ENCODE assay signal across 8 cellular contexts in genomic region chr15:74789171-74789627, GRCh38. TPM values are rescaled to one million over a fixed set of nuclear protein-coding genes. Genes with fewer than 3 reads are reported as not detected.
DNase-seq lines count a peak whose midpoint lies in the region; ATAC-seq and TF ChIP-seq lines count a peak whose summit lies in the region.

No MANE protein-coding gene starts in this region.

- H3K4me3 Mint-ChIP-seq in activated naive CD8-positive, alpha-beta T cell treated with anti-CD3 and anti-CD28 coated beads, Interleukin-2, amount 10 ng/mL, durations not matched to agents 7 days and 5 days, result peak overlapping the region; percentile 88

- H3K9me3 Mint-ChIP-seq in activated naive CD8-positive, alpha-beta T cell treated with anti-CD3 and anti-CD28 coated beads, Interleukin-2, amount 10 ng/mL, durations not matched to agents 7 days and 5 days, result no peaks in the 10 kb centered on the region

- H3K27ac ChIP-seq in C4-2B, result peak overlapping the region; percentile 4; the same call in 1 of the 2 replicates
- peak overlapping the region; percentile 91 for H3K27ac ChIP-seq in HL-60 (replicated peaks)

- H3K4me3 ChIP-seq in HL-60 (replicated peaks; ENCODE audit: insufficient read depth, low read length) (peak overlapping the region; percentile 43), mononuclear cell (ENCODE audit: low read length) (peak overlapping the region; percentile 47)

- ATAC-seq in activated naive CD8-positive, alpha-beta T cell treated with anti-CD3 and anti-CD28 coated beads, Interleukin-2, amount 10 ng/mL, durations not matched to agents 7 days and 5 days (ENCODE audit: low read depth), result no peak
- ATAC-seq in GM21529 (IDR thresholded peaks at IDR 0.05; ENCODE audit: unreplicated experiment), result no peak
- ATAC-seq in HG03521 (IDR thresholded peaks at IDR 0.05; ENCODE audit: unreplicated experiment), result no peak

- no peaks in the 10 kb centered on the region for H3K27me3 ChIP-seq in HL-60 (ENCODE audit: insufficient read depth, poor library complexity, severe bottlenecking)
- no peaks in the 10 kb centered on the region for H3K27me3 ChIP-seq in mononuclear cell (ENCODE audit: insufficient read depth, low read length)

- H3K27ac Mint-ChIP-seq in activated naive CD8-positive, alpha-beta T cell treated with anti-CD3 and anti-CD28 coated beads, Interleukin-2, amount 10 ng/mL, durations not matched to agents 7 days and 5 days, result peak overlapping the region; percentile 98

- no peaks in the 10 kb centered on the region for H3K9me3 ChIP-seq in mononuclear cell (ENCODE audit: low read depth, low read length)

- peaks cover 69% of the 10 kb centered on the region for H3K4me1 Mint-ChIP-seq in activated naive CD8-positive, alpha-beta T cell treated with anti-CD3 and anti-CD28 coated beads, Interleukin-2, amount 10 ng/mL, durations not matched to agents 7 days and 5 days

- H3K4me1 ChIP-seq in mononuclear cell (ENCODE audit: insufficient read depth, low read length), result peaks cover 95% of the 10 kb centered on the region

- no peak for TF ChIP-seq CTCF in C4-2B (conservative IDR thresholded peaks at IDR 0.05)
- no peak for TF ChIP-seq CTCF in HL-60 (IDR thresholded peaks at IDR 0.05; ENCODE audit: insufficient read depth, low read length)

- POLR2A ChIA-PET in activated naive CD8-positive, alpha-beta T cell treated with anti-CD3 and anti-CD28 coated beads, Interleukin-2, amount 10 ng/mL, durations not matched to agents 7 days and 5 days (lab: Charles Lee), result interaction anchor here (0.6 to 21.9 kb wide), 6 partner anchors 4 to 164 kb away, joined by 3 to 709 read pairs (median 4); partner anchors contain the start of genes CSK, CYP1A1 and MPI

- DNase-seq in HL-60 (ENCODE audit: low read depth in 1 of 2, low spot score in 1 of 2), result peak in 1 of 2 experiments; percentile 39
- no peak for DNase-seq in activated naive CD8-positive, alpha-beta T cell treated with anti-CD3 and anti-CD28 coated beads, Interleukin-2, amount 10 ng/mL, durations not matched to agents 7 days and 5 days
- DNase-seq in activated CD8-positive, alpha-beta memory T cell treated with anti-CD3 and anti-CD28 coated beads, Interleukin-2, amount 50 U/mL, for 48 hours, result no peak
- DNase-seq in NCI-H2171 (lab: John Stamatoyannopoulos, UW), result no peak

- peaks cover 31% of the 10 kb centered on the region for H3K36me3 Mint-ChIP-seq in activated naive CD8-positive, alpha-beta T cell treated with anti-CD3 and anti-CD28 coated beads, Interleukin-2, amount 10 ng/mL, durations not matched to agents 7 days and 5 days

- no peaks in the 10 kb centered on the region for H3K27me3 Mint-ChIP-seq in activated naive CD8-positive, alpha-beta T cell treated with anti-CD3 and anti-CD28 coated beads, Interleukin-2, amount 10 ng/mL, durations not matched to agents 7 days and 5 days

RNA-seq across cellular contexts. Expression of gene CSK, which starts 7.3 kb away (rescaled TPM):
- 100 to 1,000 TPM; 269 to 281 TPM for total RNA-seq in activated naive CD8-positive, alpha-beta T cell treated with anti-CD3 and anti-CD28 coated beads, Interleukin-2, amount 10 ng/mL, durations not matched to agents 7 days and 5 days
- 84.8 TPM for total RNA-seq in mononuclear cell

RNA-seq across cellular contexts. Expression of gene LMAN1L, which starts 23.4 kb away (rescaled TPM):
- under 1 TPM; 0.36 to 0.37 TPM for total RNA-seq in activated naive CD8-positive, alpha-beta T cell treated with anti-CD3 and anti-CD28 coated beads, Interleukin-2, amount 10 ng/mL, durations not matched to agents 7 days and 5 days
- 0.21 TPM for total RNA-seq in mononuclear cell

RNA-seq across cellular contexts. Expression of gene CPLX3, which starts 37.2 kb away (rescaled TPM):
- under 1 TPM; 0.17 to 0.28 TPM for total RNA-seq in activated naive CD8-positive, alpha-beta T cell treated with anti-CD3 and anti-CD28 coated beads, Interleukin-2, amount 10 ng/mL, durations not matched to agents 7 days and 5 days
- not detected for total RNA-seq in mononuclear cell

RNA-seq across cellular contexts. Expression of gene CYP1A2, which starts 40.6 kb away (rescaled TPM):
- not detected for total RNA-seq in activated naive CD8-positive, alpha-beta T cell treated with anti-CD3 and anti-CD28 coated beads, Interleukin-2, amount 10 ng/mL, durations not matched to agents 7 days and 5 days
- not detected for total RNA-seq in mononuclear cell

RNA-seq across cellular contexts. Expression of gene ULK3, which starts 53.8 kb away (rescaled TPM):
- 10 to 100 TPM; 59.9 to 60.4 TPM for total RNA-seq in activated naive CD8-positive, alpha-beta T cell treated with anti-CD3 and anti-CD28 coated beads, Interleukin-2, amount 10 ng/mL, durations not matched to agents 7 days and 5 days
- 25.6 TPM for total RNA-seq in mononuclear cell
